ENCODE assay signal across 15 cellular contexts in genomic region chr9:4118666-4119065, GRCh38.
DNase-seq lines count a peak whose midpoint lies in the region; ATAC-seq, FAIRE-seq and TF ChIP-seq lines count a peak whose summit lies in the region.
"Had no signal": no experiment of that assay in that cellular context is flagged by ENCODE, and none has a peak within 500 bp of the region (broad histone marks: within the 10 kb centered on the region; RNA-seq: fewer than 3 reads in every experiment).

No MANE protein-coding gene starts in this region.

- CTCF ChIA-PET in H1 (lab: Charles Lee; ENCODE audit: partially characterized antibody): interaction anchor here (0.7 to 3.6 kb wide), 10 partner anchors 8 to 387 kb away, joined by 3 to 12 read pairs (median 6); no protein-coding TSS in a partner anchor

- no peak overlapping the region for H2BK120ac ChIP-seq in H1 (replicated peaks; ENCODE audit: low read depth, low read length)

- H3K9me3 ChIP-seq in H1 (ENCODE audit: insufficient read depth in 2 of 2, low read depth in 1 of 2, low read length in 1 of 2) (peaks cover 0 to 4% of the 10 kb centered on the region in 2 experiments; a peak in 1 of 4 replicates), heart left ventricle (no peaks in the 10 kb centered on the region), stomach smooth muscle (ENCODE audit: control insufficient read depth in 2 of 2, low read length in 2 of 2) (no peaks in the 10 kb centered on the region)

- no peak overlapping the region for H3K23ac ChIP-seq in H1 (ENCODE audit: insufficient read length)

- H2BK20ac ChIP-seq in H1 (ENCODE audit: low read length): no peak overlapping the region

- H3K4me2 ChIP-seq in H1 (ENCODE audit: insufficient read depth in 1 of 2, low read depth in 2 of 2, low read length in 2 of 2): no peak overlapping the region

- H3K27ac ChIP-seq in H1 (ENCODE audit: low read depth, low read length) (no peak overlapping the region), heart left ventricle (peak overlapping the region in 3 of 12 donors; percentile 13 to 32 (median 25)), layer of hippocampus (ENCODE audit: low read depth, low read length) (peak overlapping the region; percentile 12), stomach smooth muscle (ENCODE audit: low read length) (peak overlapping the region; percentile 64)

- no peak overlapping the region for H3K14ac ChIP-seq in H1 (ENCODE audit: insufficient read length)

- 0 out of 2 replicates have a peak overlapping the region, but pooled peaks have one; percentile 82 for H4K8ac ChIP-seq in H1 (ENCODE audit: extremely low read depth, insufficient read depth, low read length)

- no peak overlapping the region for H2BK5ac ChIP-seq in H1 (ENCODE audit: low read depth, low read length)

- no peaks in the 10 kb centered on the region for H3K79me2 ChIP-seq in H1 (ENCODE audit: control insufficient read depth in 1 of 2, insufficient read depth in 2 of 2, low read length in 2 of 2)

- 91% methylated on average over 8 of the region's 10 CpGs; no CpG with 5 or more reads in 1 of the 2 experiments for WGBS in H1 (ENCODE audit: extremely low coverage in 1 of 2, insufficient coverage in 1 of 2, insufficient read length in 1 of 2, insufficient replicate concordance in 2 of 2, low coverage in 1 of 2, low lambda C conversion rate in 2 of 2, missing lambda C conversion rate in 1 of 2), 2 experiments
- 69 to 74% (median 72%) methylated on average over 10 of the region's 10 CpGs for WGBS in heart left ventricle, 4 donors

- H3K56ac ChIP-seq in H1 (replicated peaks; ENCODE audit: insufficient read length, low read depth, low read length): no peak overlapping the region

- H3K9ac ChIP-seq in H1 (replicated peaks in 1 of 4; ENCODE audit: extremely low read depth in 1 of 4, low read depth in 3 of 4, low read length in 3 of 4) (no peak overlapping the region), stomach smooth muscle (ENCODE audit: low read length in 2 of 2) (no peak overlapping the region)

- intact Hi-C loops in heart left ventricle (cut with DNase I): loop anchor here in 4 of 10 donors (5.0 to 10.0 kb wide), 3 partner anchors 384 to 654 kb away; no protein-coding TSS in a partner anchor
- intact Hi-C loops in left colon (cut with DNase I, micrococcal nuclease): no loop called here

- H3K18ac ChIP-seq in H1 (ENCODE audit: extremely low read depth, low read length): no peak overlapping the region

- no peak overlapping the region for H2AFZ ChIP-seq in H1 (ENCODE audit: low read length)

- DNase-seq in H1 (ENCODE audit: low read depth in 1 of 2, low spot score in 2 of 2) (no peak), heart left ventricle (peak in 1 of 5 donors; percentile 27), iPS-NIHi7 (ENCODE audit: extremely low spot score) (no peak), left colon (no peak)
- DNase-seq: COR-L47, GOT3, KBM-7, NCI-H1436, NCI-H2081, NCI-H2227 treated with DMSO at 0.1 percent for 48 hours, NCI-H524 treated with DMSO at 0.1 percent for 48 hours had no signal

- no peak overlapping the region for H3K4me3 ChIP-seq in H1 (ENCODE audit: extremely low read depth in 1 of 4, insufficient read depth in 2 of 4, low read depth in 3 of 4, low read length in 4 of 4)
- H3K4me3 ChIP-seq in heart left ventricle: no peak overlapping the region
- H3K4me3 ChIP-seq in stomach smooth muscle (ENCODE audit: low read length in 2 of 2): no peak overlapping the region

- ATAC-seq in heart left ventricle (peak in 3 of 4 donors; percentile 31 to 47 (median 41)), HG02798 (IDR thresholded peaks at IDR 0.05; ENCODE audit: poor library complexity, unreplicated experiment) (no peak), left colon (no peak)
- ATAC-seq: Panc1 had no signal

- H3K27me3 ChIP-seq in H1 (replicated peaks in 1 of 4; ENCODE audit: control insufficient read depth in 3 of 4, extremely low read depth in 1 of 4, insufficient read depth in 3 of 4, low read length in 3 of 4) (no peaks in the 10 kb centered on the region), heart left ventricle (no peaks in the 10 kb centered on the region), layer of hippocampus (ENCODE audit: control insufficient read depth, insufficient read depth, low read length) (no peaks in the 10 kb centered on the region), stomach smooth muscle (ENCODE audit: control insufficient read depth in 1 of 2, insufficient read depth in 2 of 2, low read length in 2 of 2) (no peaks in the 10 kb centered on the region)

- no peak overlapping the region for H2BK12ac ChIP-seq in H1 (ENCODE audit: low read depth, low read length)

- H4K5ac ChIP-seq in H1 (ENCODE audit: insufficient read length, low read depth, low read length): no peak overlapping the region

- H2BK15ac ChIP-seq in H1 (ENCODE audit: low read length): no peak overlapping the region

- H3K4me1 ChIP-seq in H1 (replicated peaks in 1 of 4; ENCODE audit: control insufficient read depth in 3 of 4, insufficient read depth in 4 of 4, low read length in 3 of 4) (no peaks in the 10 kb centered on the region), heart left ventricle (peaks cover 0 to 51% (median 0%) of the 10 kb centered on the region in 12 donors), stomach smooth muscle (ENCODE audit: control insufficient read depth, insufficient read depth, low read length) (peaks cover 30% of the 10 kb centered on the region)

- no peak for FAIRE-seq in H1 (lab: Jason Lieb, UNC)

- no peak overlapping the region for H2AK5ac ChIP-seq in H1 (ENCODE audit: low read depth, low read length)

- POLR2A ChIA-PET in H1 (lab: Charles Lee; ENCODE audit: partially characterized antibody): no interaction called here

- H4K20me1 ChIP-seq in H1 (replicated peaks in 1 of 2; ENCODE audit: control insufficient read depth in 1 of 2, insufficient read depth in 2 of 2, low read length in 2 of 2): no peaks in the 10 kb centered on the region

- no peak overlapping the region for H3K4ac ChIP-seq in H1 (replicated peaks; ENCODE audit: insufficient read length, low read depth, low read length)

- TF ChIP-seq RAD21 in H1 (IDR thresholded peaks at IDR 0.05 in 1 of 2, conservative IDR thresholded peaks at IDR 0.05 in 1 of 2; ENCODE audit: low read depth in 2 of 2, low read length in 2 of 2): no peak

- TF ChIP-seq POLR2A in H1 (IDR thresholded peaks at IDR 0.05; ENCODE audit: control extremely low read depth in 1 of 2, low read depth in 2 of 2, low read length in 2 of 2) (no peak), heart left ventricle (IDR thresholded peaks at IDR 0.05) (no peak)

- H3K79me1 ChIP-seq in H1 (ENCODE audit: low read depth, low read length): no peaks in the 10 kb centered on the region

- no peaks in the 10 kb centered on the region for H3K23me2 ChIP-seq in H1 (ENCODE audit: low read depth, low read length)

- TF ChIP-seq CTCF in H1 (IDR thresholded peaks at IDR 0.05; ENCODE audit: control extremely low read depth in 1 of 3, insufficient read depth in 1 of 3, low read depth in 1 of 3, low read length in 3 of 3): no peak
- TF ChIP-seq CTCF in heart left ventricle (IDR thresholded peaks at IDR 0.05): no peak

- no peak for TF ChIP-seq EP300 in H1 (IDR thresholded peaks at IDR 0.05; ENCODE audit: borderline replicate concordance in 1 of 2, low read depth in 2 of 2, low read length in 2 of 2)

- H4K91ac ChIP-seq in H1 (replicated peaks; ENCODE audit: insufficient read length, low read length): no peak overlapping the region

- H3K36me3 ChIP-seq in H1 (ENCODE audit: control insufficient read depth in 2 of 4, insufficient read depth in 4 of 4, low read length in 3 of 4) (no peaks in the 10 kb centered on the region), heart left ventricle (no peaks in the 10 kb centered on the region), stomach smooth muscle (ENCODE audit: control insufficient read depth in 2 of 2, insufficient read depth in 2 of 2, low read length in 2 of 2) (no peaks in the 10 kb centered on the region)

TF ChIP-seq in H1, 55 proteins besides CTCF, POLR2A, EP300 and RAD21:
- no peak for TF ChIP-seq MAX (IDR thresholded peaks at IDR 0.05)
- TF ChIP-seq EGR1 (IDR thresholded peaks at IDR 0.05; ENCODE audit: borderline replicate concordance, low read depth, low read length): no peak
- TF ChIP-seq KDM4A (IDR thresholded peaks at IDR 0.05; ENCODE audit: low read depth, low read length, severe bottlenecking): no peak
- TF ChIP-seq TAF7 (optimal IDR thresholded peaks at IDR 0.05; ENCODE audit: borderline replicate concordance, low read depth, low read length): no peak
- TF ChIP-seq CTBP2 (IDR thresholded peaks at IDR 0.05; ENCODE audit: borderline replicate concordance, insufficient read depth, insufficient read length, low read length): no peak
- TF ChIP-seq ATF2 (IDR thresholded peaks at IDR 0.05; ENCODE audit: low read length): no peak
- TF ChIP-seq E2F6 (IDR thresholded peaks at IDR 0.05): no peak
- no peak for TF ChIP-seq JUND (IDR thresholded peaks at IDR 0.05; ENCODE audit: low read length)
- TF ChIP-seq HDAC6 (IDR thresholded peaks at IDR 0.05; ENCODE audit: low read depth, low read length): no peak
- no peak for TF ChIP-seq GTF2F1 (IDR thresholded peaks at IDR 0.05; ENCODE audit: borderline replicate concordance, low read depth, low read length)
- no peak for TF ChIP-seq BRCA1 (IDR thresholded peaks at IDR 0.05; ENCODE audit: low read depth, low read length)
- TF ChIP-seq EZH2 (IDR thresholded peaks at IDR 0.05; ENCODE audit: low read depth, low read length, severe bottlenecking): no peak
- no peak for TF ChIP-seq RXRA (IDR thresholded peaks at IDR 0.05; ENCODE audit: insufficient read depth, low read depth, low read length)

Comparison
In these comparisons a context has a peak if more than half of its experiments do, and no peak if none do; other contexts are left out.
1. ATAC-seq: peak in heart left ventricle (3 of 4); none in HG02798 (single experiment) and left colon (single experiment).